ENCODE assay signal across 8 cellular contexts in genomic region chr2:218516614-218517013, GRCh38. TPM values are rescaled to one million over a fixed set of nuclear protein-coding genes. Genes with fewer than 3 reads are reported as not detected.
A peak's percentile ranks its signal among the peaks of the same experiment; 100 is the strongest.
DNase-seq lines count a peak whose midpoint lies in the region; FAIRE-seq and TF ChIP-seq lines count a peak whose summit lies in the region.

No MANE protein-coding gene starts in this region.

- no peaks in the 10 kb centered on the region for H3K79me2 ChIP-seq in fibroblast of lung (ENCODE audit: control insufficient read depth, insufficient read depth, low read length)

- H3K27ac ChIP-seq in left ventricle myocardium inferior (replicated peaks), result no peak overlapping the region
- H3K27ac ChIP-seq in right atrium auricular region, result no peak overlapping the region
- H3K27ac ChIP-seq in fibroblast of lung (ENCODE audit: insufficient read depth, low read length), result no peak overlapping the region

- H4K20me1 ChIP-seq in fibroblast of lung (ENCODE audit: control insufficient read depth, extremely low read depth, insufficient read depth, low read length), result no peaks in the 10 kb centered on the region

- H3K36me3 ChIP-seq in left ventricle myocardium inferior (peaks cover 12% of the 10 kb centered on the region), right atrium auricular region (no peaks in the 10 kb centered on the region), fibroblast of lung (ENCODE audit: control insufficient read depth, insufficient read depth, low read length) (no peaks in the 10 kb centered on the region)

- H2AFZ ChIP-seq in fibroblast of lung (ENCODE audit: low read length), result no peak overlapping the region

- peak; percentile 46 for TF ChIP-seq CTCF in left ventricle myocardium inferior (IDR thresholded peaks at IDR 0.05; ENCODE audit: borderline replicate concordance)
- TF ChIP-seq CTCF in right atrium auricular region (IDR thresholded peaks at IDR 0.05), result peak in 1 of 2 donors; percentile 32
- TF ChIP-seq CTCF in fibroblast of lung (conservative IDR thresholded peaks at IDR 0.05 in 1 of 2, IDR thresholded peaks at IDR 0.05 in 1 of 2; ENCODE audit: low read depth in 1 of 2, low read length in 2 of 2), result peak in 1 of 2 donors; percentile 46

- H3K4me3 ChIP-seq in left ventricle myocardium inferior (no peak overlapping the region), right atrium auricular region (no peak overlapping the region), fibroblast of lung (replicated peaks in 1 of 4; ENCODE audit: control extremely low read depth in 1 of 4, insufficient read depth in 1 of 4, low read depth in 3 of 4, low read length in 4 of 4) (no peak overlapping the region)

- no peak overlapping the region for H3K4me2 ChIP-seq in fibroblast of lung (ENCODE audit: extremely low read depth, insufficient read depth, low read length)

- no peak overlapping the region for H3K9ac ChIP-seq in fibroblast of lung (ENCODE audit: insufficient read depth, low read length)

- H3K4me1 ChIP-seq in left ventricle myocardium inferior, result no peaks in the 10 kb centered on the region
- no peaks in the 10 kb centered on the region for H3K4me1 ChIP-seq in right atrium auricular region
- H3K4me1 ChIP-seq in fibroblast of lung (ENCODE audit: control insufficient read depth, extremely low read depth, insufficient read depth, low read length), result no peaks in the 10 kb centered on the region

- intact Hi-C loops in left ventricle myocardium inferior (cut with micrococcal nuclease), result no loop called here

- DNase-seq in left ventricle myocardium inferior (no peak), right atrium auricular region (ENCODE audit: low spot score) (no peak), OCI-M1 (lab: John Stamatoyannopoulos, UW) (peak; percentile 43), fibroblast of lung (ENCODE audit: low read depth in 2 of 2) (peak; percentile 5 to 22), urothelium cell line (ENCODE audit: low spot score) (peak; percentile 12), NCI-H226 (no peak), NCI-H2029 treated with DMSO at 0.1 percent for 48 hours (lab: John Stamatoyannopoulos, UW) (no peak)
- no peak for DNase-seq in activated CD4-positive, CD25-positive, alpha-beta regulatory T cell treated with anti-CD3 and anti-CD28 coated beads, Interleukin-2, amount 50 U/mL, for 72 hours

- no peak for FAIRE-seq in urothelium cell line (lab: Jason Lieb, UNC)

- H3K27me3 ChIP-seq in left ventricle myocardium inferior (ENCODE audit: low read depth), result no peaks in the 10 kb centered on the region
- no peaks in the 10 kb centered on the region for H3K27me3 ChIP-seq in right atrium auricular region
- H3K27me3 ChIP-seq in fibroblast of lung (ENCODE audit: control insufficient read depth, insufficient read depth, low read length), result no peaks in the 10 kb centered on the region

- H3K9me3 ChIP-seq in left ventricle myocardium inferior (replicated peaks) (no peaks in the 10 kb centered on the region), right atrium auricular region (no peaks in the 10 kb centered on the region), fibroblast of lung (ENCODE audit: control insufficient read depth, insufficient read depth, low read depth, low read length) (no peaks in the 10 kb centered on the region)

RNA-seq across cellular contexts. Expression of gene USP37, which starts 51.5 kb away (rescaled TPM):
- total RNA-seq in left ventricle myocardium inferior (5.7 TPM), right atrium auricular region (1 to 10 TPM; 5.2 to 5.3 TPM), fibroblast of lung (8.3 and 10.3 TPM in 2 replicates)
- polyA plus RNA-seq in fibroblast of lung, result 3.5 and 4.6 TPM in 2 replicates
- 2.4 and 3.2 TPM in 2 replicates for polyA plus RNA-seq in fibroblast of lung (2012)
- polyA minus RNA-seq in fibroblast of lung (ENCODE audit: low replicate concordance), result 2.4 and 3.7 TPM in 2 replicates

RNA-seq across cellular contexts. Expression of gene CNOT9, which starts 52.0 kb away (rescaled TPM):
- total RNA-seq in left ventricle myocardium inferior, result 18.9 TPM
- total RNA-seq in right atrium auricular region, result 10 to 100 TPM; 20.3 to 26.2 TPM
- total RNA-seq in fibroblast of lung, result 31.1 and 31.4 TPM in 2 replicates
- polyA plus RNA-seq in fibroblast of lung, result 45.9 and 70.1 TPM in 2 replicates
- 27.3 and 41.4 TPM in 2 replicates for polyA plus RNA-seq in fibroblast of lung (2012)
- polyA minus RNA-seq in fibroblast of lung (ENCODE audit: low replicate concordance), result 27.2 and 57.3 TPM in 2 replicates

Comparison
In these comparisons a context has a peak if more than half of its experiments do, and no peak if none do; other contexts are left out.
1. DNase-seq: peak in OCI-M1 (single experiment), fibroblast of lung (2 of 2) and urothelium cell line (single experiment); none in left ventricle myocardium inferior (single experiment), right atrium auricular region (single experiment), NCI-H226 (single experiment), activated CD4-positive, CD25-positive, alpha-beta regulatory T cell treated with anti-CD3 and anti-CD28 coated beads, Interleukin-2, amount 50 U/mL, for 72 hours (single experiment) and NCI-H2029 treated with DMSO at 0.1 percent for 48 hours (single experiment).